ENCODE assay signal across 26 cellular contexts in genomic region chr1:241734533-241734932, GRCh38.
A peak's percentile ranks its signal among the peaks of the same experiment; 100 is the strongest.
DNase-seq lines count a peak whose midpoint lies in the region; ATAC-seq, FAIRE-seq and TF ChIP-seq lines count a peak whose summit lies in the region.
"Had no signal": no experiment of that assay in that cellular context is flagged by ENCODE, and none has a peak within 500 bp of the region (broad histone marks: within the 10 kb centered on the region; RNA-seq: fewer than 3 reads in every experiment).

No MANE protein-coding gene starts in this region.

- H3K27me3 ChIP-seq in OCI-LY3 (ENCODE audit: low read depth, low read length) (peaks cover 66% of the 10 kb centered on the region), K562 (ENCODE audit: control insufficient read depth in 2 of 2, insufficient read depth in 2 of 2, low read length in 2 of 2) (no peaks in the 10 kb centered on the region)
- H3K27me3 ChIP-seq: BLaER1 treated with 17β-estradiol and CSF1 and Interleukin-3, amounts not matched to agents 10 nM and 100 nM had no signal

- CTCF ChIA-PET in A549 (lab: Yijun Ruan, JAX) (interaction anchor here (1.0 kb wide), 1 partner anchor 47 kb away, joined by 3 read pairs; no protein-coding TSS in a partner anchor), K562 (lab: Yijun Ruan, JAX; ENCODE audit: low intra/inter-chr PET ratio) (no interaction called here)

- no peaks in the 10 kb centered on the region for H3K79me2 ChIP-seq in OCI-LY3 (ENCODE audit: low read length)
- no peaks in the 10 kb centered on the region for H3K79me2 ChIP-seq in K562 (ENCODE audit: control insufficient read depth, insufficient read depth, low read length)

- no peak for TF ChIP-seq CTCF in A549 (IDR thresholded peaks at IDR 0.05)
- TF ChIP-seq CTCF in OCI-LY3 (IDR thresholded peaks at IDR 0.05; ENCODE audit: low read depth, low read length), result no peak
- no peak for TF ChIP-seq CTCF in K562 (IDR thresholded peaks at IDR 0.05 in 2 of 3, conservative IDR thresholded peaks at IDR 0.05 in 1 of 3; ENCODE audit: insufficient read depth in 2 of 3, low read depth in 1 of 3, low read length in 3 of 3)

- peaks cover 10% of the 10 kb centered on the region for H3K4me1 Mint-ChIP-seq in activated naive CD8-positive, alpha-beta T cell treated with anti-CD3 and anti-CD28 coated beads for 36 hours
- H3K4me1 Mint-ChIP-seq: CD14-positive monocyte had no signal

- DNase-seq in A549 (ENCODE audit: low read depth in 1 of 2, low spot score in 1 of 2), result no peak
- no peak for DNase-seq in K562 (ENCODE audit: extremely low read depth in 1 of 4, low spot score in 3 of 4)
- DNase-seq in activated naive CD8-positive, alpha-beta T cell treated with anti-CD3 and anti-CD28 coated beads for 36 hours, result no peak
- no peak for DNase-seq in activated T-cell treated with anti-CD3 and anti-CD28 coated beads for 4 hours
- DNase-seq: ACHN; AML-193; BE2C; Calu3; CD4-positive, alpha-beta T cell; CD8-positive, alpha-beta memory T cell; COR-L47; DMS53; DND-41; GM23248; H7; HCEC 1CT had no signal

- no peak for ATAC-seq in A549
- ATAC-seq in GM19351 (IDR thresholded peaks at IDR 0.05; ENCODE audit: unreplicated experiment), result peak; percentile 53
- peak; percentile 34 for ATAC-seq in K562
- ATAC-seq in HG03139 (IDR thresholded peaks at IDR 0.05; ENCODE audit: unreplicated experiment), result no peak

- H3K9me3 ChIP-seq in A549 (no peaks in the 10 kb centered on the region), OCI-LY3 (ENCODE audit: insufficient read depth, low read length) (no peaks in the 10 kb centered on the region), K562 (replicated peaks; ENCODE audit: control insufficient read depth, insufficient read depth, low read depth, low read length) (no peaks in the 10 kb centered on the region)
- H3K9me3 ChIP-seq: BE2C; BLaER1 treated with 17β-estradiol and CSF1 and Interleukin-3, amounts not matched to agents 10 nM and 100 nM had no signal

- POLR2A ChIA-PET in A549 (lab: Yijun Ruan, JAX) (no interaction called here), K562 (lab: Yijun Ruan, JAX) (interaction anchor here (2.2 kb wide), 1 partner anchor 12 kb away, joined by 9 read pairs; no protein-coding TSS in a partner anchor)

- intact Hi-C loops in K562 (cut with micrococcal nuclease), result no loop called here

- no peak overlapping the region for H3K27ac Mint-ChIP-seq in activated naive CD8-positive, alpha-beta T cell treated with anti-CD3 and anti-CD28 coated beads for 36 hours
- H3K27ac Mint-ChIP-seq: CD14-positive monocyte; CD4-positive, alpha-beta T cell; CD8-positive, alpha-beta memory T cell had no signal

- no peak for TF ChIP-seq RAD21 in A549 (conservative IDR thresholded peaks at IDR 0.05 in 1 of 2, IDR thresholded peaks at IDR 0.05 in 1 of 2)
- TF ChIP-seq RAD21 in K562 (CRISPR knock-in tag; conservative IDR thresholded peaks at IDR 0.05 in 1 of 2, IDR thresholded peaks at IDR 0.05 in 1 of 2), result no peak

- H3K4me3 ChIP-seq in A549 (no peak overlapping the region), OCI-LY3 (ENCODE audit: low read length) (no peak overlapping the region), K562 (no peak overlapping the region)
- H3K4me3 ChIP-seq: BLaER1 treated with 17β-estradiol and CSF1 and Interleukin-3, amounts not matched to agents 10 nM and 100 nM; GM23248 had no signal

- in situ Hi-C loops in K562 (cut with MboI), result no loop called here

- no peak overlapping the region for H3K4me3 Mint-ChIP-seq in activated naive CD8-positive, alpha-beta T cell treated with anti-CD3 and anti-CD28 coated beads for 36 hours
- H3K4me3 Mint-ChIP-seq: CD14-positive monocyte; CD4-positive, alpha-beta T cell; CD8-positive, alpha-beta memory T cell had no signal

- FAIRE-seq in A549 (lab: Jason Lieb, UNC) (no peak), K562 (lab: Jason Lieb, UNC) (no peak)
- FAIRE-seq: A204.1, G401.6, GM18507, H1 had no signal

- 64% methylated on average over 5 of the region's 5 CpGs for WGBS in A549 (ENCODE audit: missing lambda C conversion rate)
- WGBS in K562 (ENCODE audit: insufficient coverage, low coverage, missing lambda C conversion rate), result 55% methylated on average over 5 of the region's 5 CpGs

- H3K4me1 ChIP-seq in A549 (no peaks in the 10 kb centered on the region), OCI-LY3 (ENCODE audit: low read length) (peaks cover 10% of the 10 kb centered on the region), K562 (replicated peaks in 1 of 2; ENCODE audit: control insufficient read depth in 2 of 2, insufficient read depth in 2 of 2, low read length in 2 of 2) (peaks cover 11 to 22% of the 10 kb centered on the region in 2 experiments; a peak in 4 of 5 replicates)
- H3K4me1 ChIP-seq: BE2C; BLaER1 treated with 17β-estradiol and CSF1 and Interleukin-3, amounts not matched to agents 10 nM and 100 nM had no signal

- H4K20me1 ChIP-seq in OCI-LY3 (ENCODE audit: insufficient read depth, low read length), result no peaks in the 10 kb centered on the region
- no peaks in the 10 kb centered on the region for H4K20me1 ChIP-seq in K562 (replicated peaks; ENCODE audit: control insufficient read depth, insufficient read depth, low read length)
- H4K20me1 ChIP-seq: BLaER1 treated with 17β-estradiol and CSF1 and Interleukin-3, amounts not matched to agents 10 nM and 100 nM had no signal

- no peaks in the 10 kb centered on the region for H3K9me1 ChIP-seq in K562 (ENCODE audit: control insufficient read depth, insufficient read depth, low read length)

- H3K4me2 ChIP-seq in A549 (no peak overlapping the region), OCI-LY3 (ENCODE audit: low read length) (peak overlapping the region; percentile 18; the same call in 1 of the 2 replicates), K562 (ENCODE audit: insufficient read depth, low read length) (no peak overlapping the region)
- H3K4me2 ChIP-seq: BLaER1 treated with 17β-estradiol and CSF1 and Interleukin-3, amounts not matched to agents 10 nM and 100 nM had no signal

- H3K36me3 Mint-ChIP-seq in activated naive CD8-positive, alpha-beta T cell treated with anti-CD3 and anti-CD28 coated beads for 36 hours, result no peaks in the 10 kb centered on the region
- H3K36me3 Mint-ChIP-seq: CD14-positive monocyte; CD8-positive, alpha-beta memory T cell had no signal

- no peak overlapping the region for H2AFZ ChIP-seq in OCI-LY3 (ENCODE audit: low read depth, low read length)
- no peak overlapping the region; the same call in 1 of the 2 replicates for H2AFZ ChIP-seq in K562 (ENCODE audit: low read depth, low read length)
- H2AFZ ChIP-seq: GM23248 had no signal

- no peaks in the 10 kb centered on the region for H3K9me3 Mint-ChIP-seq in activated naive CD8-positive, alpha-beta T cell treated with anti-CD3 and anti-CD28 coated beads for 36 hours
- H3K9me3 Mint-ChIP-seq: CD4-positive, alpha-beta T cell; CD8-positive, alpha-beta memory T cell had no signal

- TF ChIP-seq POLR2A in A549 (IDR thresholded peaks at IDR 0.05; ENCODE audit: low read length) (no peak), K562 (conservative IDR thresholded peaks at IDR 0.05) (no peak)

- no peaks in the 10 kb centered on the region for H3K36me3 ChIP-seq in OCI-LY3 (replicated peaks; ENCODE audit: low read depth, low read length)
- no peaks in the 10 kb centered on the region for H3K36me3 ChIP-seq in K562 (ENCODE audit: control insufficient read depth, insufficient read depth, low read length)
- H3K36me3 ChIP-seq: BE2C; BLaER1 treated with 17β-estradiol and CSF1 and Interleukin-3, amounts not matched to agents 10 nM and 100 nM had no signal

- H3K9ac ChIP-seq in OCI-LY3 (ENCODE audit: low read length), result no peak overlapping the region
- H3K9ac ChIP-seq in K562 (ENCODE audit: insufficient read depth in 1 of 2, low read depth in 2 of 2, low read length in 2 of 2), result no peak overlapping the region
- H3K9ac ChIP-seq: BLaER1 treated with 17β-estradiol and CSF1 and Interleukin-3, amounts not matched to agents 10 nM and 100 nM; GM23248 had no signal

- no TSS peak for BruUV-seq in K562 (replicated peaks; lab: Mats Ljungman, UMichigan)

- H3K27me3 Mint-ChIP-seq in activated naive CD8-positive, alpha-beta T cell treated with anti-CD3 and anti-CD28 coated beads for 36 hours, result no peaks in the 10 kb centered on the region
- H3K27me3 Mint-ChIP-seq: CD4-positive, alpha-beta T cell had no signal

- H3K27ac ChIP-seq in A549, result no peak overlapping the region
- no peak overlapping the region for H3K27ac ChIP-seq in OCI-LY3 (ENCODE audit: low read length)
- no peak overlapping the region for H3K27ac ChIP-seq in K562 (ENCODE audit: extremely low read depth, low read depth, low read length)
- H3K27ac ChIP-seq: 22Rv1; BLaER1 treated with 17β-estradiol and CSF1 and Interleukin-3, amounts not matched to agents 10 nM and 100 nM; GM23248 had no signal

- TF ChIP-seq EP300 in A549 (IDR thresholded peaks at IDR 0.05) (no peak), K562 (IDR thresholded peaks at IDR 0.05; ENCODE audit: low read length) (no peak)

TF ChIP-seq in A549, 52 proteins besides CTCF, POLR2A, EP300 and RAD21:
- TF ChIP-seq FOSL2 (IDR thresholded peaks at IDR 0.05) (no peak), FOSL2 (CRISPR knock-in tag; IDR thresholded peaks at IDR 0.05) (peak; percentile 45; the same call in 1 of the 2 replicates), FOXS1 (CRISPR knock-in tag; IDR thresholded peaks at IDR 0.05) (no peak), ZFP36 (IDR thresholded peaks at IDR 0.05; ENCODE audit: borderline replicate concordance, partially characterized antibody) (no peak)

TF ChIP-seq in K562, 482 proteins besides CTCF, POLR2A, EP300 and RAD21 (continues in another document):
- TF ChIP-seq ATF3 (IDR thresholded peaks at IDR 0.05) (peak; percentile 69), ATF3 (CRISPR knock-in tag; conservative IDR thresholded peaks at IDR 0.05) (no peak), FOXA1 (IDR thresholded peaks at IDR 0.05; ENCODE audit: borderline replicate concordance) (no peak), NBN (IDR thresholded peaks at IDR 0.05; ENCODE audit: low read depth) (no peak), DACH1 (IDR thresholded peaks at IDR 0.05; ENCODE audit: partially characterized antibody) (peak; percentile 32)

Comparison
In these comparisons a context has a peak if more than half of its experiments do, and no peak if none do; other contexts are left out.
1. ATAC-seq: peak in GM19351 (single experiment) and K562 (single experiment); none in A549 (0 of 2) and HG03139 (single experiment).